ENCODE assay signal across 14 cellular contexts in the genomic region with DNA sequence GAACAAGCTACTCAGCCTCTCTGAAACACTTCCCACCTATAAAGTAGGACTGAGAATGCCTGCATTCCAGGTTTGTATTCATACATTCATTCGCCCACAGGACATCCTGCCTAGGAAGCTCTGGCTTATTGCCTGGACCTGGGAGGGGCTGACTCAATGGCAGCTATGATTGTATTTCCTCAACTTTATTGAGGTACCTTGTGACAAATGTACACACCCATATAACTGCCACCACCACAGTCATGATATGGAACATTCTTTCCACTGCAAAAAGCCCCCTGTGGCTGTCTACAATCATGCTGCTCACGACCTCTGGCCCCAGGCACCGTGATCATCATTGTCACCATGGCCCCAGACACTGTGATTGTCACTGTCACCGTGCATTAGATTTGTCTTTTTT.
DNase-seq lines count a peak whose midpoint lies in the region; TF ChIP-seq lines count a peak whose summit lies in the region.
"Had no signal": no experiment of that assay in that cellular context is flagged by ENCODE, and none has a peak within 500 bp of the region (broad histone marks: within the 10 kb centered on the region; RNA-seq: fewer than 3 reads in every experiment).

No MANE protein-coding gene starts in this region.

- peaks cover 0 to 4% of the 10 kb centered on the region in 2 donors for H3K9me3 ChIP-seq in mucosa of rectum (ENCODE audit: control insufficient read depth in 2 of 2, low read length in 2 of 2)
- H3K9me3 ChIP-seq: neutrophil had no signal

- H3K27me3 ChIP-seq in mucosa of rectum (ENCODE audit: control insufficient read depth in 2 of 2, insufficient read depth in 2 of 2, low read length in 2 of 2) = no peaks in the 10 kb centered on the region
- H3K27me3 ChIP-seq: neutrophil had no signal

- H3K4me3 ChIP-seq in choroid plexus epithelial cell (ENCODE audit: low read depth, low read length) (no peak overlapping the region), mucosa of rectum (ENCODE audit: low read length in 2 of 2) (peak overlapping the region; percentile 3 to 6)
- H3K4me3 ChIP-seq: suprapubic skin had no signal

- peaks cover 11 to 18% of the 10 kb centered on the region in 2 donors for H3K4me1 ChIP-seq in mucosa of rectum (ENCODE audit: control insufficient read depth in 2 of 2, insufficient read depth in 2 of 2, low read length in 2 of 2)

- H3K36me3 ChIP-seq in mucosa of rectum (ENCODE audit: control insufficient read depth in 2 of 2, insufficient read depth in 2 of 2, low read length in 2 of 2) = no peaks in the 10 kb centered on the region
- H3K36me3 ChIP-seq: neutrophil, suprapubic skin had no signal

- peak overlapping the region; percentile 78 to 83 for H3K27ac ChIP-seq in mucosa of rectum (ENCODE audit: low read depth in 2 of 2, low read length in 2 of 2)
- H3K27ac ChIP-seq: neutrophil, suprapubic skin had no signal

- H3K9ac ChIP-seq in mucosa of rectum (ENCODE audit: low read depth in 1 of 2, low read length in 2 of 2) = peak overlapping the region in 1 of 2 donors; percentile 50
- H3K9ac ChIP-seq: SK-N-SH had no signal

- no peak for TF ChIP-seq CTCF in choroid plexus epithelial cell (conservative IDR thresholded peaks at IDR 0.05; ENCODE audit: low read depth, low read length)

- DNase-seq in EL = peak; percentile 37
- DNase-seq in NAMALWA (ENCODE audit: low spot score) = peak; percentile 21
- DNase-seq in choroid plexus epithelial cell (ENCODE audit: low read depth) = peak; percentile 41
- DNase-seq in NCI-H2107 treated with DMSO at 0.1 percent for 48 hours (lab: John Stamatoyannopoulos, UW; ENCODE audit: unreplicated experiment) = no peak
- no peak for DNase-seq in inferior parietal cortex (ENCODE audit: extremely low spot score)
- no peak for DNase-seq in COLO829 (ENCODE audit: low spot score)
- DNase-seq in NCI-H2029 (lab: John Stamatoyannopoulos, UW) = no peak
- DNase-seq: GOT3; NCI-H524; SK-N-SH; stimulated activated CD4-positive, alpha-beta T cell treated with anti-CD3 and anti-CD28 coated beads, Interleukin-4, amount 100 ng/mL, for 24 hours had no signal

Comparison
In these comparisons a context has a peak if more than half of its experiments do, and no peak if none do; other contexts are left out.
1. DNase-seq: peak in EL (single experiment), NAMALWA (single experiment) and choroid plexus epithelial cell (single experiment); none in NCI-H2107 treated with DMSO at 0.1 percent for 48 hours (single experiment), inferior parietal cortex (single experiment), COLO829 (single experiment) and NCI-H2029 (single experiment).